Comparison of ENCODE assay signal across 25 cellular contexts in the genomic region with DNA sequence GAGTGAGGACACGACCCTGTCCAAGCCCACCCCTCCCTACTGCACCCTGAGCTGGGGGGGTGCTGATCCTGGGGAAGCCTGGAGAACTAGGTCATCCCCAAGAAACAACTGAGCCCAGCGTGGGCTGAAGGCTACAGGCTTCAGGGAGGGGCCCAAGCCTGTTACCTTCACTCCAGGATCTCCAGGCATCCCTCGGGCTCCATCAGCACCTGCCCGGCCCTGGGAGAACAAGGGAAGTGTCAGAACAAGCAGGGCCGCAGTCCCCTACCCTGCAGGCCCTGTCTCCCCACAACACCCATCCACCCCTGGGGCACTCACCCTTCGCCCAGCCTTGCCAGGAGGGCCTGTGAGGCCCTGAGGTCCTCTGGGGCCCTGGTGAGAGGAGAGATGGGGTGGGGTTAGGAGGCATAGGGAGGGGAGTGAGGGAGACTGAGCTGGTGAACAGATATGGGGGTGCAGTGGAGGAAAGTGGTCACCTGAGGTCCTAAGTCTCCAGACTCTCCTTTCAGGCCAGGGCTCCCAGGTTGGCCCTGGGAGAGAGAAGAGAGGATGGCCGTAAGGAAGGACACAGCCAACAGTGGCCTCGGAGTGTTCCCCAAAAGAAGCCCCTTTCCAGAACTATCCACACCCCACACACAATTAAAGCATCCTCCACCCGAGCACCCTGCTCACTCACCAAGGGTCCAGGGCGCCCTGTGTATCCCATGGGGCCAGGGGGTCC.
"Had no signal": no experiment of that assay in that cellular context is flagged by ENCODE, and none has a peak within 500 bp of the region (broad histone marks: within the 10 kb centered on the region; RNA-seq: fewer than 3 reads in every experiment).

No MANE protein-coding gene starts in this region.

- H3K36me3 ChIP-seq: lower lobe of right lung, pancreas, tibial artery, upper lobe of left lung had no signal

- H3K27ac ChIP-seq: coronary artery, lower lobe of right lung, pancreas, testis, tibial artery, upper lobe of left lung had no signal

- H3K4me1 Mint-ChIP-seq: nephron had no signal

- H3K27ac Mint-ChIP-seq: memory B cell; nephron; progenitor cell of endocrine pancreas; stimulated activated memory B cell treated with anti-CD40 and anti-IgM and Interleukin-4, amounts not matched to agents 10 μg/mL and 1 μg/mL and 100 μg/mL, for 72 hours had no signal

- DNase-seq: dermis blood vessel endothelial cell; effector memory CD8-positive, alpha-beta T cell; hypothalamus; immature natural killer cell; islet precursor cell; kidney glomerular epithelial cell; left ventricle myocardium superior; lower lobe of right lung; occipital lobe; pancreas; stimulated activated CD4-positive, alpha-beta T cell treated with anti-CD3 and anti-CD28 coated beads, Interleukin-12 subunit alpha, Interleukin-12 subunit beta, amount 100 ng/mL, for 4 hours; stimulated activated CD4-positive, alpha-beta T cell treated with anti-CD3 and anti-CD28 coated beads, Interleukin-2, amount 100 ng/mL, for 24 hours; stimulated activated CD4-positive, alpha-beta T cell treated with anti-CD3 and anti-CD28 coated beads, Interleukin-4, amount 100 ng/mL, for 24 hours; stimulated activated naive CD8-positive, alpha-beta T cell treated with anti-CD3 and anti-CD28 coated beads, Interleukin-15, Interleukin-2, amounts not matched to agents 100 U/mL and 50 U/mL, for 24 hours; substantia nigra; testis; tibial artery had no signal

- H3K4me1 ChIP-seq: lower lobe of right lung, pancreas, testis, tibial artery had no signal

- H3K9me3 ChIP-seq: lower lobe of right lung, pancreas, testis, tibial artery, upper lobe of left lung had no signal

- H3K4me3 ChIP-seq: coronary artery, lower lobe of right lung, pancreas, smooth muscle cell, testis, tibial artery, upper lobe of left lung had no signal

- H3K4me3 Mint-ChIP-seq: effector memory CD8-positive, alpha-beta T cell; immature natural killer cell; memory B cell; nephron; stimulated activated memory B cell treated with anti-CD40 and anti-IgM and Interleukin-4, amounts not matched to agents 10 μg/mL and 1 μg/mL and 100 μg/mL, for 72 hours had no signal

- H3K9me3 Mint-ChIP-seq: nephron had no signal

- H3K27me3 ChIP-seq: pancreas, testis, tibial artery, upper lobe of left lung had no signal

- ATAC-seq: effector memory CD8-positive, alpha-beta T cell; left ventricle myocardium superior; lower lobe of right lung; pancreas; sciatic nerve; stimulated activated memory B cell treated with anti-CD40 and anti-IgM and Interleukin-4, amounts not matched to agents 10 μg/mL and 1 μg/mL and 100 μg/mL, for 72 hours; stimulated activated naive CD8-positive, alpha-beta T cell treated with anti-CD3 and anti-CD28 coated beads, Interleukin-15, Interleukin-2, amounts not matched to agents 100 U/mL and 50 U/mL, for 24 hours had no signal

- H3K4me2 ChIP-seq: smooth muscle cell had no signal
